ENCODE assay signal across 1 cellular context in the genomic region with DNA sequence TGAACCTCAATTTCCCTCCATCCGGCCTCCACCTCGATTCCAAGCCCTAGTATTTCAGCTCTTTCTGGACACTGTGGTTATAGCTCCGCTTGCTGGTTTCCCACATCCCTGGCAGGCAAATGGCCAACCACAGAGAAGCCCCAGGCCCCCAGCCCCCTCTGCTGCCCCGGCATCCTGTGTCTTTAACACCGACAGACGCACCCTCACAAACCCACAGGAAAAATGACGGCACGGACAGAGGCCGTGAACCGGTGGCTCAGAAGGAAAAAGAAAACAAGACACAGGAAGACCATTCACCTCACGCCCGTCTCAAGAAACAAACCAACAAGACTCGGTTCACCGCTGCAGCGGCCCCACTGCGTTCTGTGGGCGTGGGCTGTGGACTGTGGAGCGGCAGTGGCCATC.
TF ChIP-seq lines count a peak whose summit lies in the region.

No MANE protein-coding gene starts in this region.

TF ChIP-seq in HCT116, 20 proteins besides CTCF, POLR2A, EP300 and RAD21 (continued from another document):
- TF ChIP-seq, protein P1, sequence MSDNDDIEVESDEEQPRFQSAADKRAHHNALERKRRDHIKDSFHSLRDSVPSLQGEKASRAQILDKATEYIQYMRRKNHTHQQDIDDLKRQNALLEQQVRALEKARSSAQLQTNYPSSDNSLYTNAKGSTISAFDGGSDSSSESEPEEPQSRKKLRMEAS (IDR thresholded peaks at IDR 0.05), result no peak
- TF ChIP-seq, protein P2, sequence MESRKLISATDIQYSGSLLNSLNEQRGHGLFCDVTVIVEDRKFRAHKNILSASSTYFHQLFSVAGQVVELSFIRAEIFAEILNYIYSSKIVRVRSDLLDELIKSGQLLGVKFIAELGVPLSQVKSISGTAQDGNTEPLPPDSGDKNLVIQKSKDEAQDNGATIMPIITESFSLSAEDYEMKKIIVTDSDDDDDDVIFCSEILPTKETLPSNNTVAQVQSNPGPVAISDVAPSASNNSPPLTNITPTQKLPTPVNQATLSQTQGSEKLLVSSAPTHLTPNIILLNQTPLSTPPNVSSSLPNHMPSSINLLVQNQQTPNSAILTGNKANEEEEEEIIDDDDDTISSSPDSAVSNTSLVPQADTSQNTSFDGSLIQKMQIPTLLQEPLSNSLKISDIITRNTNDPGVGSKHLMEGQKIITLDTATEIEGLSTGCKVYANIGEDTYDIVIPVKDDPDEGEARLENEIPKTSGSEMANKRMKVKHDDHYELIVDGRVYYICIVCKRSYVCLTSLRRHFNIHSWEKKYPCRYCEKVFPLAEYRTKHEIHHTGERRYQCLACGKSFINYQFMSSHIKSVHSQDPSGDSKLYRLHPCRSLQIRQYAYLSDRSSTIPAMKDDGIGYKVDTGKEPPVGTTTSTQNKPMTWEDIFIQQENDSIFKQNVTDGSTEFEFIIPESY (IDR thresholded peaks at IDR 0.05; ENCODE audit: extremely low read depth, insufficient replicate concordance, low read length), result no peak
- no peak for TF ChIP-seq JUND (IDR thresholded peaks at IDR 0.05)
- TF ChIP-seq, protein P3, sequence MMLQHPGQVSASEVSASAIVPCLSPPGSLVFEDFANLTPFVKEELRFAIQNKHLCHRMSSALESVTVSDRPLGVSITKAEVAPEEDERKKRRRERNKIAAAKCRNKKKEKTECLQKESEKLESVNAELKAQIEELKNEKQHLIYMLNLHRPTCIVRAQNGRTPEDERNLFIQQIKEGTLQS (IDR thresholded peaks at IDR 0.05), result no peak
